ENCODE assay signal across 8 cellular contexts in genomic region chr4:48342559-48342878, GRCh38. TPM values are rescaled to one million over a fixed set of nuclear protein-coding genes. Genes with fewer than 3 reads are reported as not detected.
DNase-seq lines count a peak whose midpoint lies in the region; ATAC-seq, FAIRE-seq and TF ChIP-seq lines count a peak whose summit lies in the region.

No MANE protein-coding gene starts in this region.

- H3K9ac ChIP-seq in iPS-20b (ENCODE audit: low read depth, low read length) (peak overlapping the region; percentile 89), subcutaneous abdominal adipose tissue (ENCODE audit: low read length in 5 of 5) (peak overlapping the region; percentile 89 to 98 (median 94))

- DNase-seq in A549 (ENCODE audit: low read depth in 1 of 2, low spot score in 1 of 2) (no peak), HT1080 (ENCODE audit: low read depth) (peak; percentile 33), cerebellar nuclear complex (lab: John Stamatoyannopoulos, UW) (no peak)
- peak; percentile 1 for DNase-seq in activated T-helper 9 cell treated with anti-CD3 and anti-CD28 coated beads, Interleukin-2, amount 50 U/mL, for 16 hours (ENCODE audit: low read depth)

- H3K4me2 ChIP-seq in A549, result peak overlapping the region; percentile 93

- 5% methylated on average over 8 of the region's 8 CpGs for WGBS in A549 (ENCODE audit: missing lambda C conversion rate)

- no peaks in the 10 kb centered on the region for H3K27me3 ChIP-seq in iPS-20b (ENCODE audit: insufficient read depth, low read length)
- H3K27me3 ChIP-seq in subcutaneous abdominal adipose tissue (ENCODE audit: control insufficient read depth in 5 of 5, insufficient read depth in 4 of 5, low read length in 5 of 5), result no peaks in the 10 kb centered on the region

- no peaks in the 10 kb centered on the region for H3K36me3 ChIP-seq in iPS-20b (ENCODE audit: insufficient read depth, low read depth, low read length)
- H3K36me3 ChIP-seq in subcutaneous abdominal adipose tissue (ENCODE audit: control insufficient read depth in 5 of 5, insufficient read depth in 5 of 5, low read length in 5 of 5), result no peaks in the 10 kb centered on the region

- no peak for FAIRE-seq in A549 (lab: Jason Lieb, UNC)

- H3K4me3 ChIP-seq in A549, result peak overlapping the region; percentile 98
- peak overlapping the region; percentile 92 for H3K4me3 ChIP-seq in iPS-20b (ENCODE audit: low read length)
- H3K4me3 ChIP-seq in subcutaneous abdominal adipose tissue (ENCODE audit: low read depth in 1 of 5, low read length in 5 of 5), result peak overlapping the region; percentile 87 to 97 (median 89)

- H3K27ac ChIP-seq in A549 (peak overlapping the region; percentile 95 to 99), iPS-20b (ENCODE audit: low read length) (no peak overlapping the region), subcutaneous abdominal adipose tissue (ENCODE audit: low read depth, low read length) (peak overlapping the region; percentile 96)

- ATAC-seq in A549, result no peak
- no peak for ATAC-seq in HG03135 (IDR thresholded peaks at IDR 0.05; ENCODE audit: unreplicated experiment)
- ATAC-seq in HG03521 (IDR thresholded peaks at IDR 0.05; ENCODE audit: unreplicated experiment), result no peak

- TF ChIP-seq POLR2A in A549 (IDR thresholded peaks at IDR 0.05; ENCODE audit: low read length), result no peak

- no peak for TF ChIP-seq CTCF in A549 (IDR thresholded peaks at IDR 0.05)

- TF ChIP-seq EP300 in A549 (IDR thresholded peaks at IDR 0.05), result no peak

- CTCF ChIA-PET in A549 (lab: Yijun Ruan, JAX), result no interaction called here

- no peak for TF ChIP-seq RAD21 in A549 (conservative IDR thresholded peaks at IDR 0.05 in 1 of 2, IDR thresholded peaks at IDR 0.05 in 1 of 2)

- H3K4me1 ChIP-seq in A549 (peaks cover 24% of the 10 kb centered on the region), iPS-20b (ENCODE audit: insufficient read depth, low read length) (peaks cover 27% of the 10 kb centered on the region), subcutaneous abdominal adipose tissue (ENCODE audit: control insufficient read depth in 5 of 5, insufficient read depth in 5 of 5, low read length in 5 of 5) (peaks cover 0 to 42% (median 38%) of the 10 kb centered on the region in 5 donors)

- no peaks in the 10 kb centered on the region for H3K9me3 ChIP-seq in A549
- no peaks in the 10 kb centered on the region for H3K9me3 ChIP-seq in iPS-20b (ENCODE audit: insufficient read depth, low read depth, low read length)
- no peaks in the 10 kb centered on the region for H3K9me3 ChIP-seq in subcutaneous abdominal adipose tissue (ENCODE audit: control insufficient read depth in 5 of 5, low read length in 5 of 5)

- POLR2A ChIA-PET in A549 (lab: Yijun Ruan, JAX), result no interaction called here

TF ChIP-seq in A549, 52 proteins besides CTCF, POLR2A, EP300 and RAD21:
- no peak for TF ChIP-seq ATOH8 (CRISPR knock-in tag; IDR thresholded peaks at IDR 0.05; ENCODE audit: low read depth)
- TF ChIP-seq NFE2L2 (conservative IDR thresholded peaks at IDR 0.05; ENCODE audit: low read length), result no peak
- TF ChIP-seq KDM5A (IDR thresholded peaks at IDR 0.05), result no peak
- no peak for TF ChIP-seq HOXB13 (CRISPR knock-in tag; IDR thresholded peaks at IDR 0.05; ENCODE audit: low read depth)

RNA-seq across cellular contexts. Expression of gene SLAIN2, which starts 1.2 kb away (rescaled TPM):
- polyA plus RNA-seq in A549 (2011; rRNA removed) (14.4 and 25.4 TPM in 2 replicates), A549 (2017; fragmentation: RNase III; extraction: RNeasy Plus Mini Kit Qiagen cat#74134 plus additional on column Dnase treatment) (13.7 to 14.8 TPM (median 14.6 TPM) in 3 replicates)
- polyA plus RNA-seq in A549 (2012; cell fraction: cytosol; rRNA removed), result 7.6 and 12.4 TPM in 2 replicates
- 5.3 and 6.2 TPM in 2 replicates for polyA plus RNA-seq in A549 (2012; cell fraction: nucleus; rRNA removed)
- 8.1 and 11.9 TPM in 2 replicates for polyA minus RNA-seq in A549 (2011; rRNA and poly(A)+ RNA removed)
- 37.3 and 64.1 TPM in 2 replicates for total RNA-seq in HT1080 (2014; rRNA removed; shearing (Covaris generic))
- 48.3 and 61.6 TPM in 2 replicates for polyA plus RNA-seq in HT1080 (2015; cell fraction: cytosol; rRNA removed)
- polyA plus RNA-seq in HT1080 (2015; cell fraction: nucleus; rRNA removed), result 27.8 and 37.9 TPM in 2 replicates

Comparison
In these comparisons a context has a peak if more than half of its experiments do, and no peak if none do; other contexts are left out.
1. DNase-seq: peak in HT1080 (single experiment) and activated T-helper 9 cell treated with anti-CD3 and anti-CD28 coated beads, Interleukin-2, amount 50 U/mL, for 16 hours (single experiment); none in A549 (0 of 2) and cerebellar nuclear complex (0 of 2).
2. Peak in every context shown above with its lines, with median percentiles within 50 percentile points of each other: H3K4me3 ChIP-seq.